In genomic region chr21:37449302-37449937, GRCh38 we compare ENCODE assay signal across 20 cellular contexts.
DNase-seq lines count a peak whose midpoint lies in the region; ATAC-seq and TF ChIP-seq lines count a peak whose summit lies in the region.
"Had no signal": no experiment of that assay in that cellular context is flagged by ENCODE, and none has a peak within 500 bp of the region (broad histone marks: within the 10 kb centered on the region; RNA-seq: fewer than 3 reads in every experiment).

No MANE protein-coding gene starts in this region.

- peaks cover 49% of the 10 kb centered on the region for H3K4me1 ChIP-seq in body of pancreas
- peaks cover 8 to 18% of the 10 kb centered on the region in 2 experiments for H3K4me1 ChIP-seq in trophoblast cell (ENCODE audit: control insufficient read depth in 1 of 2, insufficient read depth in 2 of 2, low read length in 2 of 2)

- DNase-seq in activated naive CD4-positive, alpha-beta T cell treated with anti-CD3 and anti-CD28 coated beads, Interleukin-2, amount 10 ng/mL, durations not matched to agents 7 days and 5 days: no peak
- no peak for DNase-seq in activated naive CD4-positive, alpha-beta T cell (lab: John Stamatoyannopoulos, UW)
- DNase-seq in HuH-7 (ENCODE audit: low spot score): peak; percentile 8
- DNase-seq in body of pancreas: no peak
- no peak for DNase-seq in trophoblast cell
- no peak for DNase-seq in UCSD-AML1 (lab: John Stamatoyannopoulos, UW; ENCODE audit: unreplicated experiment)
- DNase-seq in naive thymus-derived CD8-positive, alpha-beta T cell: no peak
- DNase-seq: activated CD4-positive, CD25-positive, alpha-beta regulatory T cell; activated CD8-positive, alpha-beta memory T cell treated with anti-CD3 and anti-CD28 coated beads for 24 hours; activated T-cell treated with anti-CD3 and anti-CD28 coated beads, Interleukin-2, amount 50 U/mL, for 72 hours; KG1; mesenchymal stem cell; NCI-H1694 treated with DMSO at 0.1 percent for 48 hours; pancreas; RPMI8226; T-helper 9 cell had no signal

- H2BK5ac ChIP-seq in trophoblast cell (ENCODE audit: low read depth, low read length, poor library complexity): no peak overlapping the region

- no peak overlapping the region for H4K8ac ChIP-seq in trophoblast cell (ENCODE audit: low read depth, low read length)

- no peak for TF ChIP-seq POLR2A in body of pancreas (IDR thresholded peaks at IDR 0.05)

- H3K27ac Mint-ChIP-seq in activated naive CD4-positive, alpha-beta T cell treated with anti-CD3 and anti-CD28 coated beads, Interleukin-2, amount 10 ng/mL, durations not matched to agents 7 days and 5 days: peak overlapping the region; percentile 38
- no peak overlapping the region for H3K27ac Mint-ChIP-seq in naive thymus-derived CD8-positive, alpha-beta T cell

- no peak overlapping the region for H3K4me3 Mint-ChIP-seq in activated naive CD4-positive, alpha-beta T cell treated with anti-CD3 and anti-CD28 coated beads, Interleukin-2, amount 10 ng/mL, durations not matched to agents 7 days and 5 days
- peak overlapping the region in 3 of 10 donors; percentile 0 to 62 (median 5) for H3K4me3 Mint-ChIP-seq in naive thymus-derived CD8-positive, alpha-beta T cell
- H3K4me3 Mint-ChIP-seq: activated T-cell treated with anti-CD3 and anti-CD28 coated beads, Interleukin-2, amount 50 U/mL, for 72 hours; brain had no signal

- peaks cover 48% of the 10 kb centered on the region for H3K4me1 Mint-ChIP-seq in activated naive CD4-positive, alpha-beta T cell treated with anti-CD3 and anti-CD28 coated beads, Interleukin-2, amount 10 ng/mL, durations not matched to agents 7 days and 5 days
- H3K4me1 Mint-ChIP-seq in naive thymus-derived CD8-positive, alpha-beta T cell: peaks cover 36 to 90% (median 78%) of the 10 kb centered on the region in 4 donors

- H3K4me3 ChIP-seq in body of pancreas: no peak overlapping the region
- no peak overlapping the region for H3K4me3 ChIP-seq in trophoblast cell (ENCODE audit: low read depth, low read length)
- H3K4me3 ChIP-seq: pancreas had no signal

- H3K36me3 ChIP-seq in body of pancreas (replicated peaks in 1 of 2; ENCODE audit: insufficient read depth in 1 of 2, low read depth in 2 of 2): no peaks in the 10 kb centered on the region
- peaks cover 0 to 2% of the 10 kb centered on the region in 2 experiments for H3K36me3 ChIP-seq in trophoblast cell (ENCODE audit: control insufficient read depth in 1 of 2, insufficient read depth in 2 of 2, low read length in 2 of 2)
- H3K36me3 ChIP-seq: pancreas had no signal

- H3K18ac ChIP-seq in trophoblast cell (ENCODE audit: low read length): no peak overlapping the region

- H3K14ac ChIP-seq in trophoblast cell (ENCODE audit: low read length): no peak overlapping the region

- H3K9me3 Mint-ChIP-seq in activated naive CD4-positive, alpha-beta T cell treated with anti-CD3 and anti-CD28 coated beads, Interleukin-2, amount 10 ng/mL, durations not matched to agents 7 days and 5 days: no peaks in the 10 kb centered on the region
- no peaks in the 10 kb centered on the region for H3K9me3 Mint-ChIP-seq in naive thymus-derived CD8-positive, alpha-beta T cell
- H3K9me3 Mint-ChIP-seq: activated T-cell treated with anti-CD3 and anti-CD28 coated beads, Interleukin-2, amount 50 U/mL, for 72 hours; brain had no signal

- no peak overlapping the region for H2AFZ ChIP-seq in trophoblast cell (ENCODE audit: insufficient read depth, low read length, poor library complexity)

- no peak overlapping the region for H3K9ac ChIP-seq in trophoblast cell (ENCODE audit: low read length)

- ATAC-seq in body of pancreas (peak; percentile 21), HG02973 (IDR thresholded peaks at IDR 0.05; ENCODE audit: unreplicated experiment) (no peak)
- ATAC-seq in naive thymus-derived CD8-positive, alpha-beta T cell: no peak
- ATAC-seq: sciatic nerve had no signal

- H4K91ac ChIP-seq in trophoblast cell (ENCODE audit: low read depth, low read length): no peak overlapping the region

- CTCF ChIA-PET in activated naive CD4-positive, alpha-beta T cell treated with anti-CD3 and anti-CD28 coated beads, Interleukin-2, amount 10 ng/mL, durations not matched to agents 7 days and 5 days (lab: Charles Lee): no interaction called here

- POLR2A ChIA-PET in naive thymus-derived CD8-positive, alpha-beta T cell (lab: Charles Lee): interaction anchor here (1.3 kb wide), 1 partner anchor 9 kb away, joined by 4 read pairs; no protein-coding TSS in a partner anchor

- H3K27ac ChIP-seq in body of pancreas (no peak overlapping the region), trophoblast cell (ENCODE audit: low read depth, low read length) (no peak overlapping the region)
- H3K27ac ChIP-seq: C4-2B, pancreas had no signal

- H4K12ac ChIP-seq in trophoblast cell (ENCODE audit: low read depth, low read length): no peak overlapping the region

- H3K27me3 ChIP-seq in body of pancreas (no peaks in the 10 kb centered on the region), trophoblast cell (ENCODE audit: insufficient read depth, low read length) (no peaks in the 10 kb centered on the region)
- H3K27me3 ChIP-seq: pancreas had no signal

- H3K9me3 ChIP-seq in body of pancreas: no peaks in the 10 kb centered on the region
- H3K9me3 ChIP-seq in trophoblast cell (ENCODE audit: insufficient read depth, low read depth, low read length): no peaks in the 10 kb centered on the region
- H3K9me3 ChIP-seq: pancreas had no signal

- peaks cover 8% of the 10 kb centered on the region for H3K79me2 ChIP-seq in trophoblast cell (ENCODE audit: control insufficient read depth, insufficient read depth, low read length, poor library complexity)

- no peak overlapping the region for H2AK5ac ChIP-seq in trophoblast cell (ENCODE audit: low read length)

- no peak overlapping the region for H2BK12ac ChIP-seq in trophoblast cell (ENCODE audit: low read length)

- no peak overlapping the region for H3K23ac ChIP-seq in trophoblast cell (ENCODE audit: low read length)

- H3K4ac ChIP-seq in trophoblast cell (ENCODE audit: low read depth, low read length): peak overlapping the region; percentile 66

- no peaks in the 10 kb centered on the region for H3K79me1 ChIP-seq in trophoblast cell (ENCODE audit: low read length)

- no peak overlapping the region for H3K4me2 ChIP-seq in trophoblast cell (ENCODE audit: low read length)

- 35 to 50% methylated on average over 6 of the region's 6 CpGs for WGBS in body of pancreas, 2 donors
- WGBS in trophoblast cell (ENCODE audit: extremely low coverage, insufficient coverage, insufficient read length): no CpG with 5 or more reads among the region's 6 CpGs

- peaks cover 19% of the 10 kb centered on the region for H3K36me3 Mint-ChIP-seq in activated naive CD4-positive, alpha-beta T cell treated with anti-CD3 and anti-CD28 coated beads, Interleukin-2, amount 10 ng/mL, durations not matched to agents 7 days and 5 days
- H3K36me3 Mint-ChIP-seq in naive thymus-derived CD8-positive, alpha-beta T cell: peaks cover 0 to 29% (median 2%) of the 10 kb centered on the region in 3 donors

- TF ChIP-seq CTCF in body of pancreas (IDR thresholded peaks at IDR 0.05): no peak

- intact Hi-C loops in body of pancreas (cut with DNase I): no loop called here

- no peak overlapping the region for H2BK120ac ChIP-seq in trophoblast cell (ENCODE audit: insufficient read depth, low read length, poor library complexity)

- H3K27me3 Mint-ChIP-seq in activated naive CD4-positive, alpha-beta T cell treated with anti-CD3 and anti-CD28 coated beads, Interleukin-2, amount 10 ng/mL, durations not matched to agents 7 days and 5 days: no peaks in the 10 kb centered on the region
- H3K27me3 Mint-ChIP-seq in naive thymus-derived CD8-positive, alpha-beta T cell: no peaks in the 10 kb centered on the region
- H3K27me3 Mint-ChIP-seq: brain had no signal
